ENCODE assay signal across 8 cellular contexts in genomic region chr5:170151105-170151831, GRCh38. TPM values are rescaled to one million over a fixed set of nuclear protein-coding genes. Genes with fewer than 3 reads are reported as not detected.
A peak's percentile ranks its signal among the peaks of the same experiment; 100 is the strongest.
DNase-seq lines count a peak whose midpoint lies in the region; ATAC-seq, FAIRE-seq and TF ChIP-seq lines count a peak whose summit lies in the region.

No MANE protein-coding gene starts in this region.

- H3K27ac ChIP-seq in ascending aorta (peak overlapping the region; percentile 65 to 68), HepG2 (ENCODE audit: extremely low read length, insufficient read depth, low read length) (no peak overlapping the region)

- peak; percentile 84 for ATAC-seq in HG02870 (IDR thresholded peaks at IDR 0.05; ENCODE audit: unreplicated experiment)
- ATAC-seq in HepG2 = peak; percentile 77

- TF ChIP-seq RAD21 in HepG2 (CRISPR knock-in tag; IDR thresholded peaks at IDR 0.05) = no peak

- BruUV-seq in HepG2 (replicated peaks; lab: Mats Ljungman, UMichigan) = no TSS peak

- H3K27me3 ChIP-seq in ascending aorta (no peaks in the 10 kb centered on the region), HepG2 (ENCODE audit: control insufficient read depth in 1 of 2, insufficient read depth in 2 of 2, low read length in 2 of 2) (no peaks in the 10 kb centered on the region)

- in situ Hi-C loops in HepG2 (cut with HindIII; ENCODE audit: extremely low pct_ligation_motif_present, low pct_unique_long_range_greater_than_20kb) = no loop called here

- no peak overlapping the region; the same call in 1 of the 2 replicates for H3K4me2 ChIP-seq in HepG2 (ENCODE audit: low read depth, low read length)

- no peaks in the 10 kb centered on the region for H4K20me1 ChIP-seq in HepG2 (ENCODE audit: insufficient read depth, low read length)

- POLR2A ChIA-PET in HepG2 (lab: Yijun Ruan, JAX) = no interaction called here

- WGBS in HepG2 (ENCODE audit: low lambda C conversion rate) = 0% methylated on average over 4 of the region's 7 CpGs

- H3K36me3 Mint-ChIP-seq in activated naive CD4-positive, alpha-beta T cell treated with anti-CD3 and anti-CD28 coated beads, Interleukin-2, amount 10 ng/mL, durations not matched to agents 7 days and 5 days = no peaks in the 10 kb centered on the region

- H3K36me3 ChIP-seq in ascending aorta (no peaks in the 10 kb centered on the region), HepG2 (replicated peaks in 1 of 2; ENCODE audit: control insufficient read depth in 1 of 2, insufficient read depth in 2 of 2, low read length in 2 of 2) (no peaks in the 10 kb centered on the region)

- H3K79me2 ChIP-seq in HepG2 (ENCODE audit: insufficient read depth, low read length) = no peaks in the 10 kb centered on the region

- no peak overlapping the region for H3K4me3 ChIP-seq in ascending aorta
- H3K4me3 ChIP-seq in HepG2 (replicated peaks in 1 of 3; ENCODE audit: insufficient read depth in 1 of 3, low read depth in 2 of 3, low read length in 3 of 3) = no peak overlapping the region

- no peak overlapping the region for H2AFZ ChIP-seq in HepG2 (ENCODE audit: low read length)

- DNase-seq in EL (peak; percentile 94), ascending aorta (ENCODE audit: low spot score in 2 of 2) (peak in 1 of 2 donors; percentile 80), HepG2 (ENCODE audit: low spot score) (peak; percentile 54), NCI-H1694 treated with DMSO at 0.1 percent for 48 hours (lab: John Stamatoyannopoulos, UW) (no peak), medulla oblongata (ENCODE audit: extremely low spot score) (no peak), DMS114 treated with DMSO at 0.1 percent for 48 hours (lab: John Stamatoyannopoulos, UW; ENCODE audit: unreplicated experiment) (no peak)
- DNase-seq in activated naive CD4-positive, alpha-beta T cell treated with anti-CD3 and anti-CD28 coated beads, Interleukin-2, amount 10 ng/mL, durations not matched to agents 7 days and 5 days = no peak

- H3K27ac Mint-ChIP-seq in activated naive CD4-positive, alpha-beta T cell treated with anti-CD3 and anti-CD28 coated beads, Interleukin-2, amount 10 ng/mL, durations not matched to agents 7 days and 5 days = no peak overlapping the region

- no peak overlapping the region for H3K4me3 Mint-ChIP-seq in activated naive CD4-positive, alpha-beta T cell treated with anti-CD3 and anti-CD28 coated beads, Interleukin-2, amount 10 ng/mL, durations not matched to agents 7 days and 5 days

- no peak for TF ChIP-seq EP300 in HepG2 (IDR thresholded peaks at IDR 0.05; ENCODE audit: low read depth in 2 of 2, low read length in 2 of 2)
- no peak for TF ChIP-seq EP300 in HepG2 (CRISPR knock-in tag; IDR thresholded peaks at IDR 0.05; ENCODE audit: borderline replicate concordance)

- no peaks in the 10 kb centered on the region for H3K4me1 Mint-ChIP-seq in activated naive CD4-positive, alpha-beta T cell treated with anti-CD3 and anti-CD28 coated beads, Interleukin-2, amount 10 ng/mL, durations not matched to agents 7 days and 5 days

- peaks cover 0 to 6% of the 10 kb centered on the region in 2 donors for H3K4me1 ChIP-seq in ascending aorta
- H3K4me1 ChIP-seq in HepG2 (ENCODE audit: insufficient read depth, low read length) = peaks cover 10% of the 10 kb centered on the region

- intact Hi-C loops in ascending aorta (cut with DNase I) = loop anchor here (5.0 kb wide), 1 partner anchor 236 kb away; the partner anchor contains the start of gene KCNMB1
- intact Hi-C loops in HepG2 (cut with micrococcal nuclease; ENCODE audit: unreplicated experiment) = no loop called here

- peaks cover 7% of the 10 kb centered on the region for H3K27me3 Mint-ChIP-seq in activated naive CD4-positive, alpha-beta T cell treated with anti-CD3 and anti-CD28 coated beads, Interleukin-2, amount 10 ng/mL, durations not matched to agents 7 days and 5 days

- TF ChIP-seq POLR2A in HepG2 (IDR thresholded peaks at IDR 0.05; ENCODE audit: insufficient read depth in 1 of 2, low read depth in 2 of 2, low read length in 2 of 2) = no peak

- no peak for FAIRE-seq in HepG2 (lab: Jason Lieb, UNC)

- CTCF ChIA-PET in HepG2 (lab: Yijun Ruan, JAX; ENCODE audit: low intra/inter-chr PET ratio, low total read pairs) = no interaction called here
- CTCF ChIA-PET in activated naive CD4-positive, alpha-beta T cell treated with anti-CD3 and anti-CD28 coated beads, Interleukin-2, amount 10 ng/mL, durations not matched to agents 7 days and 5 days (lab: Charles Lee) = no interaction called here

- no peak overlapping the region for H3K9ac ChIP-seq in HepG2 (ENCODE audit: insufficient read depth, low read depth, low read length)

- TF ChIP-seq CTCF in ascending aorta (IDR thresholded peaks at IDR 0.05) (no peak), HepG2 (CRISPR knock-in tag; IDR thresholded peaks at IDR 0.05) (no peak)

- H3K9me3 Mint-ChIP-seq in activated naive CD4-positive, alpha-beta T cell treated with anti-CD3 and anti-CD28 coated beads, Interleukin-2, amount 10 ng/mL, durations not matched to agents 7 days and 5 days = no peaks in the 10 kb centered on the region

- H3K9me3 ChIP-seq in ascending aorta (no peaks in the 10 kb centered on the region), HepG2 (ENCODE audit: low read length) (no peaks in the 10 kb centered on the region)

TF ChIP-seq in HepG2, 621 proteins besides CTCF, POLR2A, EP300 and RAD21:
- 0 out of 2 replicates have a peak, but pooled peaks have one; percentile 23 for TF ChIP-seq NFE2L2 (IDR thresholded peaks at IDR 0.05; ENCODE audit: low read length)
- TF ChIP-seq ZFP36L1 (CRISPR knock-in tag; IDR thresholded peaks at IDR 0.05) = no peak
- peak; percentile 60 for TF ChIP-seq TEAD3 (CRISPR knock-in tag; optimal IDR thresholded peaks at IDR 0.05; ENCODE audit: borderline replicate concordance)
- TF ChIP-seq RNF219 (CRISPR knock-in tag; IDR thresholded peaks at IDR 0.05) = no peak
- TF ChIP-seq FOSL2 (CRISPR knock-in tag; IDR thresholded peaks at IDR 0.05) = peak; percentile 47
- TF ChIP-seq NFE2 (CRISPR knock-in tag; IDR thresholded peaks at IDR 0.05) = peak; percentile 55; the same call in 1 of the 2 replicates
- TF ChIP-seq KAT8 (CRISPR knock-in tag; IDR thresholded peaks at IDR 0.05) = no peak
- no peak for TF ChIP-seq ZBTB38 (CRISPR knock-in tag; IDR thresholded peaks at IDR 0.05)
- no peak for TF ChIP-seq ELF4 (CRISPR knock-in tag; IDR thresholded peaks at IDR 0.05; ENCODE audit: borderline replicate concordance)
TF ChIP-seq in HepG2: peak in this region for 4.

RNA-seq across cellular contexts. Expression of gene FOXI1, which starts 45.6 kb away (rescaled TPM):
- total RNA-seq in ascending aorta = not detected
- total RNA-seq in HepG2 (2016; rRNA removed; fragmentation: Illumina TruSeq; extraction: Trizol) = not detected in 2 replicates
- total RNA-seq in HepG2 (2016; cell fraction: cytosol; rRNA removed; fragmentation: Illumina TruSeq; extraction: Trizol; ENCODE audit: low read depth) = not detected in 2 replicates
- not detected in 2 replicates for total RNA-seq in HepG2 (2016; cell fraction: insoluble cytoplasmic fraction; rRNA removed; fragmentation: Illumina TruSeq; extraction: Trizol)
- not detected in 2 replicates for total RNA-seq in HepG2 (2016; cell fraction: membrane; rRNA removed; fragmentation: Illumina TruSeq; extraction: Trizol)
- total RNA-seq in HepG2 (2016; cell fraction: nucleus; rRNA removed; fragmentation: Illumina TruSeq; extraction: Trizol) = not detected in 2 replicates
- polyA plus RNA-seq in HepG2 (2011; rRNA removed) = not detected in 2 replicates
- polyA plus RNA-seq in HepG2 (2011; cell fraction: cytosol; rRNA removed) = not detected in 2 replicates
- not detected in 2 replicates for polyA plus RNA-seq in HepG2 (2011; cell fraction: nucleus; rRNA removed)
- polyA plus RNA-seq in HepG2 (2012) = not detected in 2 replicates
- not detected in 2 replicates for polyA plus RNA-seq in HepG2 (2016; cell fraction: cytosol; fragmentation: Illumina TruSeq; extraction: Trizol; ENCODE audit: low read depth)
- polyA plus RNA-seq in HepG2 (2016; cell fraction: insoluble cytoplasmic fraction; fragmentation: Illumina TruSeq; extraction: Trizol; ENCODE audit: low read depth) = not detected in 2 replicates
- not detected in 2 replicates for polyA plus RNA-seq in HepG2 (2016; cell fraction: membrane; fragmentation: Illumina TruSeq; extraction: Trizol; ENCODE audit: low read depth)
- not detected in 2 replicates for polyA plus RNA-seq in HepG2 (2016; cell fraction: nucleus; fragmentation: Illumina TruSeq; extraction: Trizol; ENCODE audit: insufficient read depth, low read depth)
- not detected in 2 replicates for polyA minus RNA-seq in HepG2 (2011; rRNA and poly(A)+ RNA removed; ENCODE audit: low replicate concordance)
- not detected in 2 replicates for polyA minus RNA-seq in HepG2 (2011; cell fraction: cytosol; rRNA and poly(A)+ RNA removed)
- polyA minus RNA-seq in HepG2 (2011; cell fraction: nucleus; rRNA and poly(A)+ RNA removed) = not detected in 2 replicates

Comparison
In these comparisons a context has a peak if more than half of its experiments do, and no peak if none do; other contexts are left out.
1. DNase-seq: peak in EL (single experiment) and HepG2 (single experiment); none in activated naive CD4-positive, alpha-beta T cell treated with anti-CD3 and anti-CD28 coated beads, Interleukin-2, amount 10 ng/mL, durations not matched to agents 7 days and 5 days (single experiment), NCI-H1694 treated with DMSO at 0.1 percent for 48 hours (single experiment), medulla oblongata (single experiment) and DMS114 treated with DMSO at 0.1 percent for 48 hours (single experiment).